ENCODE assay signal across 13 cellular contexts in the genomic region with DNA sequence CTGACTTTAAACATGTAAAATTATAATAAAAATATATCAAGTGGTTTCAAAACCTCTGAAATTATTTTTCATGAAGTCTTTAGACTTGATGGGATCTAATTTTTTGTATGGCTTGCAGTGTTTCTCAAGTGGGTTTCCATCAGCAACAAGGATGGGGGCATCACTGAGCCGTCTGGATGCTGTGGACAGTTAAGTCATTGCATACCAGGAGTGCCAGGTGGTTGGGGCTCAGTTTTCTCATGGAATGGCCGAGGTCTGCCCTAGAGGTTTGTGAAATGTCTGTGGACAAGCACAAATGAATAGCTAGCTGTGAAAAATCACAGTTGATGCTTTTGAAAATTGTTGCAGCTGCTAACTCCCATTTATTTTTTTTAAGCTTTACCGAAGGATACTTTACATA. TPM values are rescaled to one million over a fixed set of nuclear protein-coding genes. Genes with fewer than 3 reads are reported as not detected.
DNase-seq lines count a peak whose midpoint lies in the region; ATAC-seq and TF ChIP-seq lines count a peak whose summit lies in the region.
"Had no signal": no experiment of that assay in that cellular context is flagged by ENCODE, and none has a peak within 500 bp of the region (broad histone marks: within the 10 kb centered on the region; RNA-seq: fewer than 3 reads in every experiment).

No MANE protein-coding gene starts in this region.

- H3K4me3 ChIP-seq in MG63 (peak overlapping the region; percentile 3; the same call in 1 of the 2 replicates), psoas muscle (no peak overlapping the region)

- peaks cover 9% of the 10 kb centered on the region for H3K36me3 Mint-ChIP-seq in nephron progenitor cell (ENCODE audit: low read depth)
- H3K36me3 Mint-ChIP-seq: activated naive CD4-positive, alpha-beta T cell treated with anti-CD3 and anti-CD28 coated beads, Interleukin-2, amount 10 ng/mL, durations not matched to agents 7 days and 5 days had no signal

- TF ChIP-seq CTCF in psoas muscle (IDR thresholded peaks at IDR 0.05) = no peak
- TF ChIP-seq CTCF in nephron progenitor cell (IDR thresholded peaks at IDR 0.05) = no peak

- peaks cover 14% of the 10 kb centered on the region for H3K4me1 ChIP-seq in psoas muscle

- peaks cover 39% of the 10 kb centered on the region for H3K27me3 Mint-ChIP-seq in nephron progenitor cell (ENCODE audit: low read depth, poor library complexity)

- peaks cover 25% of the 10 kb centered on the region for H3K36me3 ChIP-seq in MG63
- H3K36me3 ChIP-seq in psoas muscle (ENCODE audit: insufficient read depth in 1 of 2, low read depth in 1 of 2) = no peaks in the 10 kb centered on the region

- no peaks in the 10 kb centered on the region for H3K9me3 Mint-ChIP-seq in nephron progenitor cell
- H3K9me3 Mint-ChIP-seq: activated naive CD4-positive, alpha-beta T cell treated with anti-CD3 and anti-CD28 coated beads, Interleukin-2, amount 10 ng/mL, durations not matched to agents 7 days and 5 days; dendritic cell treated with granulocyte-macrophage colony-stimulating factor and Interleukin-4, amounts not matched to agents 40 ng/mL and 50 ng/mL, for 4 days had no signal

- peaks cover 34% of the 10 kb centered on the region for H3K4me1 Mint-ChIP-seq in nephron progenitor cell

- H3K27me3 ChIP-seq in MG63 (no peaks in the 10 kb centered on the region), psoas muscle (ENCODE audit: insufficient read depth in 3 of 3, low read length in 2 of 3) (peaks cover 0 to 8% (median 0%) of the 10 kb centered on the region in 3 donors)

- peak overlapping the region; percentile 53 for H3K27ac ChIP-seq in psoas muscle

- intact Hi-C loops in psoas muscle (cut with DNase I) = loop anchor here in 1 of 2 donors (10.0 kb wide), 1 partner anchor 535 kb away; a partner anchor contains a TSS

- no peaks in the 10 kb centered on the region for H3K9me3 ChIP-seq in MG63
- no peaks in the 10 kb centered on the region for H3K9me3 ChIP-seq in psoas muscle

- 25 to 52% (median 32%) methylated on average over 3 of the region's 3 CpGs for WGBS in psoas muscle, 3 donors

- peak; percentile 37 for DNase-seq in EL
- no peak for DNase-seq in MG63
- peak; percentile 27 for DNase-seq in cerebellum (ENCODE audit: low spot score)
- DNase-seq in psoas muscle = no peak
- no peak for DNase-seq in MV-4-11 (lab: John Stamatoyannopoulos, UW)
- DNase-seq in stimulated activated CD4-positive, alpha-beta T cell treated with anti-CD3 and anti-CD28 coated beads, Interleukin-15, amount 100 ng/mL, for 24 hours = no peak
- no peak for DNase-seq in nephron progenitor cell
- DNase-seq: activated CD8-positive, alpha-beta memory T cell treated with anti-CD3 and anti-CD28 coated beads for 24 hours; activated naive CD4-positive, alpha-beta T cell treated with anti-CD3 and anti-CD28 coated beads, Interleukin-2, amount 10 ng/mL, durations not matched to agents 7 days and 5 days; NCI-H2227 treated with DMSO at 0.1 percent for 48 hours; T1000 had no signal

- no peak overlapping the region for H3K4me3 Mint-ChIP-seq in nephron progenitor cell
- H3K4me3 Mint-ChIP-seq: activated naive CD4-positive, alpha-beta T cell treated with anti-CD3 and anti-CD28 coated beads, Interleukin-2, amount 10 ng/mL, durations not matched to agents 7 days and 5 days; dendritic cell treated with granulocyte-macrophage colony-stimulating factor and Interleukin-4, amounts not matched to agents 40 ng/mL and 50 ng/mL, for 4 days had no signal

- no peak overlapping the region for H3K27ac Mint-ChIP-seq in nephron progenitor cell
- H3K27ac Mint-ChIP-seq: activated naive CD4-positive, alpha-beta T cell treated with anti-CD3 and anti-CD28 coated beads, Interleukin-2, amount 10 ng/mL, durations not matched to agents 7 days and 5 days; dendritic cell treated with granulocyte-macrophage colony-stimulating factor and Interleukin-4, amounts not matched to agents 40 ng/mL and 50 ng/mL, for 4 days had no signal

- ATAC-seq in psoas muscle = no peak

RNA-seq across cellular contexts. Expression of a gene that starts 1.7 kb away (rescaled TPM):
- total RNA-seq in MG63 (2014; rRNA removed; shearing (Covaris generic); ENCODE audit: low replicate concordance) = 8.5 and 15.7 TPM in 2 replicates
- 5.1 TPM for total RNA-seq in cerebellum
- 1 to 10 TPM in 1 of 4 donors, under 1 TPM in 3; 0.54 to 1.1 (median 0.74) TPM for total RNA-seq in psoas muscle
- under 1 TPM; 0.49 to 0.92 (median 0.60) TPM for polyA plus RNA-seq in psoas muscle
- total RNA-seq: mononuclear cell had no signal

RNA-seq across cellular contexts. Expression of a gene that starts 32.4 kb away (rescaled TPM):
- 57.7 and 60.0 TPM in 2 replicates for total RNA-seq in MG63 (2014; rRNA removed; shearing (Covaris generic); ENCODE audit: low replicate concordance)
- 36.7 TPM for total RNA-seq in cerebellum
- 100 to 1,000 TPM in 2 of 4 donors, 10 to 100 TPM in 2; 88.8 to 163 (median 103) TPM for total RNA-seq in psoas muscle
- polyA plus RNA-seq in psoas muscle = 100 to 1,000 TPM in 2 of 3 donors, 10 to 100 TPM in 1; 90.7 to 126 (median 106) TPM

Comparison
In these comparisons a context has a peak if more than half of its experiments do, and no peak if none do; other contexts are left out.
1. DNase-seq: peak in EL (single experiment) and cerebellum (single experiment); none in MG63 (single experiment), psoas muscle (0 of 2), MV-4-11 (single experiment), stimulated activated CD4-positive, alpha-beta T cell treated with anti-CD3 and anti-CD28 coated beads, Interleukin-15, amount 100 ng/mL, for 24 hours (single experiment) and nephron progenitor cell (single experiment).